Comparison of ENCODE assay signal across 9 cellular contexts in genomic region chr17:19448341-19449268, GRCh38. TPM values are rescaled to one million over a fixed set of nuclear protein-coding genes. Genes with fewer than 3 reads are reported as not detected.
A peak's percentile ranks its signal among the peaks of the same experiment; 100 is the strongest.
DNase-seq lines count a peak whose midpoint lies in the region; ATAC-seq and TF ChIP-seq lines count a peak whose summit lies in the region.
"Had no signal": no experiment of that assay in that cellular context is flagged by ENCODE, and none has a peak within 500 bp of the region (broad histone marks: within the 10 kb centered on the region; RNA-seq: fewer than 3 reads in every experiment).

No MANE protein-coding gene starts in this region.

- no peak for TF ChIP-seq CTCF in brain microvascular endothelial cell (IDR thresholded peaks at IDR 0.05; ENCODE audit: low read depth, low read length, missing control alignments)

- no peak for ATAC-seq in activated T-cell treated with anti-CD3 and anti-CD28 coated beads, Interleukin-2, amount 50 U/mL, for 4 hours
- no peak for ATAC-seq in HG03039 (IDR thresholded peaks at IDR 0.05; ENCODE audit: unreplicated experiment)

- H3K4me3 Mint-ChIP-seq in activated T-cell treated with anti-CD3 and anti-CD28 coated beads, Interleukin-2, amount 50 U/mL, for 4 hours, result no peak overlapping the region

- H3K36me3 ChIP-seq in brain microvascular endothelial cell (replicated peaks) (no peaks in the 10 kb centered on the region), stomach smooth muscle (ENCODE audit: control insufficient read depth in 2 of 2, insufficient read depth in 2 of 2, low read length in 2 of 2) (no peaks in the 10 kb centered on the region)

- H3K4me1 Mint-ChIP-seq in activated T-cell treated with anti-CD3 and anti-CD28 coated beads, Interleukin-2, amount 50 U/mL, for 4 hours (ENCODE audit: low read depth), result peaks cover 2% of the 10 kb centered on the region

- H3K4me3 ChIP-seq in brain microvascular endothelial cell (ENCODE audit: low read depth, low read length), result no peak overlapping the region
- peak overlapping the region; percentile 18 to 35 for H3K4me3 ChIP-seq in stomach smooth muscle (ENCODE audit: low read length in 2 of 2)

- H3K36me3 Mint-ChIP-seq in activated T-cell treated with anti-CD3 and anti-CD28 coated beads, Interleukin-2, amount 50 U/mL, for 4 hours (ENCODE audit: insufficient read depth), result no peaks in the 10 kb centered on the region

- in situ Hi-C loops in brain microvascular endothelial cell (cut with HindIII; ENCODE audit: low pct_ligation_motif_present, low sequenced_read_pairs), result no loop called here

- peaks cover 4% of the 10 kb centered on the region for H3K9me3 Mint-ChIP-seq in activated T-cell treated with anti-CD3 and anti-CD28 coated beads, Interleukin-2, amount 50 U/mL, for 4 hours

- H3K27me3 ChIP-seq in brain microvascular endothelial cell (replicated peaks) (no peaks in the 10 kb centered on the region), stomach smooth muscle (ENCODE audit: control insufficient read depth in 1 of 2, insufficient read depth in 2 of 2, low read length in 2 of 2) (no peaks in the 10 kb centered on the region)

- peaks cover 32% of the 10 kb centered on the region for H3K4me1 ChIP-seq in stomach smooth muscle (ENCODE audit: control insufficient read depth, insufficient read depth, low read length)

- H3K27ac ChIP-seq in brain microvascular endothelial cell, result peak overlapping the region; percentile 79
- peak overlapping the region; percentile 90 for H3K27ac ChIP-seq in stomach smooth muscle (ENCODE audit: low read length)

- peak overlapping the region; percentile 29 to 47 for H3K9ac ChIP-seq in stomach smooth muscle (ENCODE audit: low read length in 2 of 2)

- peaks cover 17% of the 10 kb centered on the region for H3K27me3 Mint-ChIP-seq in activated T-cell treated with anti-CD3 and anti-CD28 coated beads, Interleukin-2, amount 50 U/mL, for 4 hours (ENCODE audit: low read depth)

- DNase-seq in HT1080 (ENCODE audit: low read depth) (peak; percentile 67), brain microvascular endothelial cell (peak; percentile 92), kidney glomerular epithelial cell (lab: John Stamatoyannopoulos, UW) (peak; percentile 85), germinal center (ENCODE audit: low spot score) (no peak)
- no peak for DNase-seq in activated T-cell treated with anti-CD3 and anti-CD28 coated beads, Interleukin-2, amount 50 U/mL, for 4 hours
- DNase-seq in activated CD8-positive, alpha-beta memory T cell treated with anti-CD3 and anti-CD28 coated beads for 24 hours, result no peak
- DNase-seq: retina had no signal

- no peaks in the 10 kb centered on the region for H3K9me3 ChIP-seq in stomach smooth muscle (ENCODE audit: control insufficient read depth in 2 of 2, low read length in 2 of 2)

RNA-seq across cellular contexts. Expression of gene RNF112, which starts 37.6 kb away (rescaled TPM):
- total RNA-seq in HT1080 (2014; rRNA removed; shearing (Covaris generic)), result 0.27 TPM in 1 of 2 replicates, not detected in the other
- polyA plus RNA-seq in HT1080 (2015; cell fraction: cytosol; rRNA removed), result 0.02 TPM in 2 replicates
- polyA plus RNA-seq in HT1080 (2015; cell fraction: nucleus; rRNA removed), result 0.60 and 0.86 TPM in 2 replicates
- under 1 TPM in 2 of 3 donors, not detected in 1; 0.18 to 0.30 TPM for total RNA-seq in activated T-cell treated with anti-CD3 and anti-CD28 coated beads, Interleukin-2, amount 50 U/mL, for 4 hours

Comparison
In these comparisons a context has a peak if more than half of its experiments do, and no peak if none do; other contexts are left out.
1. DNase-seq: peak in HT1080 (single experiment), brain microvascular endothelial cell (single experiment) and kidney glomerular epithelial cell (single experiment); none in activated T-cell treated with anti-CD3 and anti-CD28 coated beads, Interleukin-2, amount 50 U/mL, for 4 hours (single experiment), germinal center (single experiment) and activated CD8-positive, alpha-beta memory T cell treated with anti-CD3 and anti-CD28 coated beads for 24 hours (single experiment).